ENCODE assay signal across 9 cellular contexts in genomic region chr7:28410628-28411578, GRCh38. TPM values are rescaled to one million over a fixed set of nuclear protein-coding genes. Genes with fewer than 3 reads are reported as not detected.
DNase-seq lines count a peak whose midpoint lies in the region; ATAC-seq, FAIRE-seq and TF ChIP-seq lines count a peak whose summit lies in the region.
"Had no signal": no experiment of that assay in that cellular context is flagged by ENCODE, and none has a peak within 500 bp of the region (broad histone marks: within the 10 kb centered on the region; RNA-seq: fewer than 3 reads in every experiment).

No MANE protein-coding gene starts in this region.

- WGBS in lung, 2 donors, result 3% methylated on average over 30 of the region's 30 CpGs
- 3% methylated on average over 30 of the region's 30 CpGs for WGBS in thymus

- H3K27ac ChIP-seq in PC-9 (no peak overlapping the region), coronary artery (peak overlapping the region; percentile 85 to 90), lung (ENCODE audit: low read depth in 1 of 2, low read length in 1 of 2) (peak overlapping the region in 1 of 2 donors; percentile 92), thymus (ENCODE audit: low read depth) (no peak overlapping the region), WERI-Rb-1 (no peak overlapping the region)
- H3K27ac ChIP-seq: epithelial cell of prostate had no signal

- no peak for ATAC-seq in lung (ENCODE audit: insufficient read depth, low FRiP score)

- CTCF ChIA-PET in AG04449 (lab: Yijun Ruan, JAX), result interaction anchor here (0.6 to 1.4 kb wide), 6 partner anchors 10 to 509 kb away, joined by 3 to 6 read pairs (median 3); no protein-coding TSS in a partner anchor
- CTCF ChIA-PET in PC-9 (lab: Charles Lee), result no interaction called here

- intact Hi-C loops in PC-9 (cut with micrococcal nuclease; ENCODE audit: unreplicated experiment), result no loop called here

- peaks cover 5% of the 10 kb centered on the region; the same call in 1 of the 2 replicates for H3K9me2 ChIP-seq in PC-9 (ENCODE audit: insufficient read depth)

- H3K9me3 ChIP-seq in PC-9 (ENCODE audit: insufficient read depth, low read depth) (no peaks in the 10 kb centered on the region), lung (ENCODE audit: control insufficient read depth in 2 of 2, insufficient read depth in 1 of 2, low read length in 1 of 2) (no peaks in the 10 kb centered on the region), thymus (ENCODE audit: control insufficient read depth) (no peaks in the 10 kb centered on the region), WERI-Rb-1 (ENCODE audit: severe bottlenecking) (no peaks in the 10 kb centered on the region)

- peak overlapping the region; percentile 58 for H3K4me2 ChIP-seq in PC-9

- H4K20me1 ChIP-seq in PC-9 (ENCODE audit: insufficient read depth), result no peaks in the 10 kb centered on the region

- H3F3A ChIP-seq in PC-9 (ENCODE audit: insufficient read depth, low read depth), result peaks cover 21% of the 10 kb centered on the region

- POLR2A ChIA-PET in AG04449 (lab: Yijun Ruan, JAX), result no interaction called here
- POLR2A ChIA-PET in PC-9 (lab: Charles Lee; ENCODE audit: unreplicated experiment), result no interaction called here

- no peaks in the 10 kb centered on the region for H3K79me2 ChIP-seq in PC-9 (ENCODE audit: low read depth)

- no TSS peak for BruUV-seq in PC-9 (replicated peaks; lab: Mats Ljungman, UMichigan)

- TF ChIP-seq CTCF in AG04449 (IDR thresholded peaks at IDR 0.05; ENCODE audit: insufficient read depth, low read length, missing control alignments), result no peak
- TF ChIP-seq CTCF in PC-9 (conservative IDR thresholded peaks at IDR 0.05), result no peak
- no peak for TF ChIP-seq CTCF in coronary artery (IDR thresholded peaks at IDR 0.05)
- no peak for TF ChIP-seq CTCF in lung (IDR thresholded peaks at IDR 0.05; ENCODE audit: control extremely low read depth, extremely low read depth)
- no peak for TF ChIP-seq CTCF in WERI-Rb-1 (IDR thresholded peaks at IDR 0.05; ENCODE audit: low read depth, low read length)

- DNase-seq in AG04449 (ENCODE audit: low read depth, low spot score) (no peak), GM18507 (ENCODE audit: extremely low spot score, insufficient read length, low read depth) (no peak), PC-9 (no peak), coronary artery (ENCODE audit: low spot score) (peak; percentile 80), lung (ENCODE audit: low spot score) (no peak), WERI-Rb-1 (no peak)
- DNase-seq in stimulated activated CD4-positive, alpha-beta T cell treated with anti-CD3 and anti-CD28 coated beads, Interleukin-4, amount 100 ng/mL, for 1 hour, result no peak

- H3K4me3 ChIP-seq in AG04449 (ENCODE audit: low read depth, low read length) (peak overlapping the region; percentile 67), PC-9 (peak overlapping the region; percentile 23; the same call in 1 of the 2 replicates), coronary artery (peak overlapping the region; percentile 92), lung (peak overlapping the region; percentile 2), thymus (ENCODE audit: low read length) (peak overlapping the region; percentile 36), WERI-Rb-1 (ENCODE audit: low read depth, low read length) (no peak overlapping the region)

- H3K4me1 ChIP-seq in PC-9 (replicated peaks; ENCODE audit: insufficient read depth), result peaks cover 9% of the 10 kb centered on the region
- peaks cover 0 to 8% of the 10 kb centered on the region in 2 donors for H3K4me1 ChIP-seq in lung (ENCODE audit: control insufficient read depth in 2 of 2, insufficient read depth in 2 of 2, low read length in 2 of 2)
- peaks cover 14% of the 10 kb centered on the region for H3K4me1 ChIP-seq in thymus (ENCODE audit: control insufficient read depth, insufficient read depth, low read length)

- FAIRE-seq in GM18507 (lab: Jason Lieb, UNC), result peak; percentile 58

- no peaks in the 10 kb centered on the region for H3K27me3 ChIP-seq in PC-9 (ENCODE audit: insufficient read depth, low read depth)
- no peaks in the 10 kb centered on the region for H3K27me3 ChIP-seq in lung (ENCODE audit: control insufficient read depth, insufficient read depth)
- peaks cover 54% of the 10 kb centered on the region for H3K27me3 ChIP-seq in thymus (ENCODE audit: control insufficient read depth, insufficient read depth)
- H3K27me3 ChIP-seq in WERI-Rb-1 (ENCODE audit: insufficient read depth, low read depth, severe bottlenecking), result peaks cover 80% of the 10 kb centered on the region

- H3K36me3 ChIP-seq in PC-9 (ENCODE audit: low read depth), result no peaks in the 10 kb centered on the region
- H3K36me3 ChIP-seq in lung (ENCODE audit: control insufficient read depth in 2 of 2, insufficient read depth in 2 of 2, low read length in 2 of 2), result no peaks in the 10 kb centered on the region
- no peaks in the 10 kb centered on the region for H3K36me3 ChIP-seq in thymus (ENCODE audit: control insufficient read depth, insufficient read depth)
- H3K36me3 ChIP-seq in WERI-Rb-1, result no peaks in the 10 kb centered on the region

- no peak overlapping the region for H2AFZ ChIP-seq in PC-9

RNA-seq across cellular contexts. Expression of gene CREB5, which starts 1.4 kb away (rescaled TPM):
- total RNA-seq in PC-9 (2021), result 1.0 and 2.1 TPM in 2 replicates
- total RNA-seq in lung, result 10 to 100 TPM; 12.7 to 23.1 TPM
- polyA plus RNA-seq in lung, result 1 to 10 TPM; 2.7 to 6.6 TPM
- 5.4 TPM for polyA plus RNA-seq in thymus

Comparison
In these comparisons a context has a peak if more than half of its experiments do, and no peak if none do; other contexts are left out.
1. H3K27ac ChIP-seq: peak in coronary artery (2 of 2); none in PC-9 (single experiment), thymus (single experiment) and WERI-Rb-1 (single experiment).